ENCODE assay signal across 19 cellular contexts in genomic region chr4:41209901-41210300, GRCh38. TPM values are rescaled to one million over a fixed set of nuclear protein-coding genes. Genes with fewer than 3 reads are reported as not detected.
"Had no signal": no experiment of that assay in that cellular context is flagged by ENCODE, and none has a peak within 500 bp of the region (broad histone marks: within the 10 kb centered on the region; RNA-seq: fewer than 3 reads in every experiment).

No MANE protein-coding gene starts in this region.

- ATAC-seq: activated CD8-positive, alpha-beta T cell treated with anti-CD3 and anti-CD28 coated beads for 36 hours; activated T-cell treated with anti-CD3 and anti-CD28 coated beads, Interleukin-2, amount 50 U/mL, for 72 hours; left cardiac atrium; T-helper 17 cell had no signal

- H3K27ac Mint-ChIP-seq: activated CD8-positive, alpha-beta T cell treated with anti-CD3 and anti-CD28 coated beads for 36 hours; activated naive CD8-positive, alpha-beta T cell treated with anti-CD3 and anti-CD28 coated beads for 36 hours; activated T-cell treated with anti-CD3 and anti-CD28 coated beads, Interleukin-2, amount 50 U/mL, for 72 hours; brain; nephron; progenitor cell of endocrine pancreas; stimulated activated naive CD8-positive, alpha-beta T cell treated with anti-CD3 and anti-CD28 coated beads, Interleukin-15, Interleukin-2, amounts not matched to agents 100 ng/mL and 50 ng/mL, for 24 hours; T-helper 17 cell; WTC11 had no signal

- H3K36me3 ChIP-seq: right atrium auricular region had no signal

- H3K9me3 ChIP-seq: right atrium auricular region had no signal

- DNase-seq: activated CD4-positive, alpha-beta T cell treated with anti-CD3 and anti-CD28 coated beads for 4 hours; activated CD8-positive, alpha-beta T cell treated with anti-CD3 and anti-CD28 coated beads for 36 hours; activated naive CD8-positive, alpha-beta T cell treated with anti-CD3 and anti-CD28 coated beads for 36 hours; activated T-cell treated with anti-CD3 and anti-CD28 coated beads, Interleukin-2, amount 50 U/mL, for 72 hours; central memory CD4-positive, alpha-beta T cell; cortex of kidney; effector CD8-positive, alpha-beta T cell; foreskin fibroblast; glutamatergic neuron; left cardiac atrium; mammary epithelial cell; occipital lobe; T-helper 17 cell had no signal

- H3K9me3 Mint-ChIP-seq: activated naive CD8-positive, alpha-beta T cell treated with anti-CD3 and anti-CD28 coated beads for 36 hours; activated T-cell treated with anti-CD3 and anti-CD28 coated beads, Interleukin-2, amount 50 U/mL, for 72 hours; nephron; stimulated activated naive CD8-positive, alpha-beta T cell treated with anti-CD3 and anti-CD28 coated beads, Interleukin-15, Interleukin-2, amounts not matched to agents 100 ng/mL and 50 ng/mL, for 24 hours; WTC11 had no signal

- H3K4me3 ChIP-seq: right atrium auricular region had no signal

- H3K4me3 Mint-ChIP-seq: activated CD8-positive, alpha-beta T cell treated with anti-CD3 and anti-CD28 coated beads for 36 hours; activated naive CD8-positive, alpha-beta T cell treated with anti-CD3 and anti-CD28 coated beads for 36 hours; activated T-cell treated with anti-CD3 and anti-CD28 coated beads, Interleukin-2, amount 50 U/mL, for 72 hours; stimulated activated naive CD8-positive, alpha-beta T cell treated with anti-CD3 and anti-CD28 coated beads, Interleukin-15, Interleukin-2, amounts not matched to agents 100 ng/mL and 50 ng/mL, for 24 hours; T-helper 17 cell; WTC11 had no signal

- H3K36me3 Mint-ChIP-seq: activated naive CD8-positive, alpha-beta T cell treated with anti-CD3 and anti-CD28 coated beads for 36 hours; WTC11 had no signal

- H3K27me3 ChIP-seq: right atrium auricular region had no signal

RNA-seq across cellular contexts. Expression of gene UCHL1, which starts 46.8 kb away (rescaled TPM):
- total RNA-seq: T-helper 17 cell had no signal
